In the genomic region with DNA sequence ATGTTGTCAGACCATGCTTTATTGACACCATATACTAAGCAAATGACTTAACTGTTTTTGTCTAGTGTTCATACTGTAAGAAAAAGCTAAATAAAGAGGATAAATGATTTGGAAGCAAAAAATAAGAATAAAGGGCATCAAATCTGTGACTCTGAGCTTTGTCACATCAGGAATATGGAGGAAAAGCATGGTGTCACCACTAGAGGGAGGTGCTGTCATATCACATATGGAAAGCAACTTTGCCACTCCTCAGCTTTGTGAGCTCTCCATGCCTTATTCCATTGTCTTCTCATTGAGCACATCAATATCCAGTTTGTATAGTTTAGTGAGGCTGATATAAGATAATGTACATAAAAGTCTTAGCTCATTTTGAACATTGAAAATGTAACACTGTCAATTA, we compare ENCODE assay signal across 8 cellular contexts. TPM values are rescaled to one million over a fixed set of nuclear protein-coding genes. Genes with fewer than 3 reads are reported as not detected.
DNase-seq lines count a peak whose midpoint lies in the region; ATAC-seq and TF ChIP-seq lines count a peak whose summit lies in the region.

No MANE protein-coding gene starts in this region.

- H3K9me3 ChIP-seq in A673 (ENCODE audit: low read depth, low read length, poor library complexity, severe bottlenecking), result no peaks in the 10 kb centered on the region

- H3K4me1 ChIP-seq in A673 (ENCODE audit: insufficient read depth, low read length, poor library complexity, severe bottlenecking), result no peaks in the 10 kb centered on the region

- H3K27ac ChIP-seq in A673 (ENCODE audit: low read depth, low read length, poor library complexity, severe bottlenecking), result no peak overlapping the region

- H3K36me3 Mint-ChIP-seq in activated naive CD4-positive, alpha-beta T cell treated with anti-CD3 and anti-CD28 coated beads, Interleukin-2, amount 50 U/mL, for 72 hours, result no peaks in the 10 kb centered on the region

- H3K9me3 Mint-ChIP-seq in activated naive CD4-positive, alpha-beta T cell treated with anti-CD3 and anti-CD28 coated beads, Interleukin-2, amount 50 U/mL, for 72 hours, result no peaks in the 10 kb centered on the region

- POLR2A ChIA-PET in A673 (lab: Charles Lee; ENCODE audit: low non-redundant PET), result interaction anchor here (0.6 kb wide), 1 partner anchor 101 kb away, joined by 3 read pairs; no protein-coding TSS in a partner anchor

- no peak overlapping the region for H3K27ac Mint-ChIP-seq in activated naive CD4-positive, alpha-beta T cell treated with anti-CD3 and anti-CD28 coated beads, Interleukin-2, amount 50 U/mL, for 72 hours

- no peaks in the 10 kb centered on the region for H3K27me3 ChIP-seq in A673 (replicated peaks; ENCODE audit: insufficient read depth, low read depth, low read length, poor library complexity)

- CTCF ChIA-PET in A673 (lab: Charles Lee), result interaction anchor here (0.5 to 1.2 kb wide), 9 partner anchors 64 to 677 kb away, joined by 3 to 8 read pairs (median 4); no protein-coding TSS in a partner anchor

- H3K4me3 ChIP-seq in A673 (ENCODE audit: low read depth, low read length, poor library complexity, severe bottlenecking) (no peak overlapping the region), GM12875 (ENCODE audit: low read depth, low read length) (no peak overlapping the region)

- H3K36me3 ChIP-seq in A673 (ENCODE audit: insufficient read depth, low read length, poor library complexity, severe bottlenecking), result no peaks in the 10 kb centered on the region

- peak; percentile 68 to 81 for ATAC-seq in activated naive CD4-positive, alpha-beta T cell treated with anti-CD3 and anti-CD28 coated beads, Interleukin-2, amount 50 U/mL, for 72 hours
- ATAC-seq in HG02981 (IDR thresholded peaks at IDR 0.05; ENCODE audit: unreplicated experiment), result no peak
- ATAC-seq in GM19324 (IDR thresholded peaks at IDR 0.05; ENCODE audit: low FRiP score, unreplicated experiment), result no peak
- ATAC-seq in GM21526 (IDR thresholded peaks at IDR 0.05; ENCODE audit: low FRiP score, unreplicated experiment), result no peak

- TF ChIP-seq CTCF in A673 (conservative IDR thresholded peaks at IDR 0.05; ENCODE audit: low read depth, low read length), result peak; percentile 87
- peak; percentile 67; the same call in 1 of the 2 replicates for TF ChIP-seq CTCF in GM12875 (IDR thresholded peaks at IDR 0.05; ENCODE audit: borderline replicate concordance, insufficient read depth, low read depth, low read length)

- intact Hi-C loops in A673 (cut with micrococcal nuclease; ENCODE audit: unreplicated experiment), result loop anchor here (1.0 to 5.0 kb wide), 2 partner anchors 273 to 372 kb away; no protein-coding TSS in a partner anchor

- no TSS peak for BruUV-seq in A673 (replicated peaks; lab: Mats Ljungman, UMichigan)

- DNase-seq in A673 (ENCODE audit: low spot score) (peak; percentile 78), NCI-H2107 treated with DMSO at 0.1 percent for 48 hours (lab: John Stamatoyannopoulos, UW; ENCODE audit: unreplicated experiment) (peak; percentile 78), left kidney (ENCODE audit: low read depth, low spot score) (peak; percentile 63)
- peak in 1 of 2 donors; percentile 59 for DNase-seq in activated naive CD4-positive, alpha-beta T cell treated with anti-CD3 and anti-CD28 coated beads, Interleukin-2, amount 50 U/mL, for 72 hours (ENCODE audit: low spot score in 2 of 2)

RNA-seq across cellular contexts. Expression of a gene that starts 20.8 kb away (rescaled TPM):
- total RNA-seq in A673 (2021), result 9.4 and 10.1 TPM in 2 replicates
- 10 to 100 TPM; 51.3 to 79.2 TPM for total RNA-seq in activated naive CD4-positive, alpha-beta T cell treated with anti-CD3 and anti-CD28 coated beads, Interleukin-2, amount 50 U/mL, for 72 hours

RNA-seq across cellular contexts. Expression of a gene that starts 40.1 kb away (rescaled TPM):
- total RNA-seq in A673 (2021), result 4.4 and 4.5 TPM in 2 replicates
- 100 to 1,000 TPM; 279 to 294 TPM for total RNA-seq in activated naive CD4-positive, alpha-beta T cell treated with anti-CD3 and anti-CD28 coated beads, Interleukin-2, amount 50 U/mL, for 72 hours

Comparison
In these comparisons a context has a peak if more than half of its experiments do, and no peak if none do; other contexts are left out.
1. ATAC-seq: peak in activated naive CD4-positive, alpha-beta T cell treated with anti-CD3 and anti-CD28 coated beads, Interleukin-2, amount 50 U/mL, for 72 hours (2 of 2); none in HG02981 (single experiment), GM19324 (single experiment) and GM21526 (single experiment).
2. RNA of a gene that starts 40.1 kb away (total RNA-seq): 279 to 294 TPM in activated naive CD4-positive, alpha-beta T cell treated with anti-CD3 and anti-CD28 coated beads, Interleukin-2, amount 50 U/mL, for 72 hours; 4.4 to 4.5 TPM in A673; every median in the first group is over 10 times any median in the second.